10 cellular contexts compared by ENCODE assay signal in the genomic region with DNA sequence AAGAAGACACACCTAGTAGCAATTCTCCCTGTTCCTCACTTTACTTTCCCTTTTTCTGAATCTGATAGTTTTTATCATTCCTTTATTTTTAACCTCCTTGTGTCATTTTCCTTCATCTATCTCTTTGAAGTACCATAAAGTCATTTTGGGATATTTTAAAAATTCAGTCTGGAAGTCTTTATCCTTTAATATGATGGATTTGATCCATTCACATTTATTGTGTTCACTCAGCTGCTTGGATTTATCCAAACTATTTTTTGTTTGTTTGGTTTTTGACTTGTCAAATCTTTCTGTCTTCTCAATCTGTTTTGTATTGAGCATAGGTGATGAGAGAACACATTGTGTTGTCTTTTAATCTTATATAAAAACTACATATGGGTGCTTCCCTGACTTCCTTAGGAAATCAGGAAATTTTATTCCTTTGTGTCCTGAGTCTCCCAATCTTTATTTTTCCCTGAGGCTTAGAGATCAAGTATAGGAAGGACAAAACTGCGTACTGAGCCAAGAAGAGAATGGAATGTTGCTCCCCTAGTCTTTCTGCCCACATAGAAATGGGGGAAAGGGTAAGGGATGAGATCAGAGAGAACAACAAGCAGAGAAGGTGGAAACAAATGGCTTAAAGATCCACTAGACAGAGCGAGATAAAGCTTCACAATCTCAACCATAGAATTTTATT.
"Had no signal": no experiment of that assay in that cellular context is flagged by ENCODE, and none has a peak within 500 bp of the region (broad histone marks: within the 10 kb centered on the region; RNA-seq: fewer than 3 reads in every experiment).

No MANE protein-coding gene starts in this region.

- DNase-seq: GM23248, GOT3, H7, HFFc6, IMR-90, Karpas-422, KBM-7 had no signal

- H3K4me3 ChIP-seq: GM23248, HAP-1 had no signal

- H2AFZ ChIP-seq: GM23248 had no signal

- H3K9ac ChIP-seq: GM23248, KMS-11 had no signal

- H3K4me2 ChIP-seq: KMS-11 had no signal

- H3K36me3 ChIP-seq: HAP-1 had no signal

- H3K27ac ChIP-seq: GM23248, HL-60, KMS-11 had no signal

- H3K4me1 ChIP-seq: HAP-1 had no signal

- H3K9me3 ChIP-seq: HAP-1 had no signal
